8 cellular contexts compared by ENCODE assay signal in the genomic region with DNA sequence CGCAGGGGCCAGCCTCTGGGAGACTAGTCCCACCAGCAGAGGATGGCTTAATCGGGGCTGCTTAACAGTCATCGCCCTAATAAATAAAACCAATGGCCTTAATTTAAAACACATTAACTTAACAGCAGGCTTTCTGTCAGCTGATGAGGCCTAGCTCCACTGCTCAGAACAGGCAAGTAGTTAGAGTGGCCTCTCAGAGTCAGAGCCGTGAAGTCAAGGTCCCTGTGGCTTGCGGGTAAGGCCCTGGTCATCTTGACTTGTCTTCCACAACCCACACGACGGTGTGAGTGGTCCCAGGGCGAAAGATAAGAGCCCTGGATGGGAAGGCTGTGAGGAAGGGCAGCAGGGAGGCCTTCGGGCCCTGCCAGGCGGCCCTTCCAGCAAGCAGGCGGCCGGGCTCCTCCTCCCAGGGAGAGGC. TPM values are rescaled to one million over a fixed set of nuclear protein-coding genes. Genes with fewer than 3 reads are reported as not detected.
A peak's percentile ranks its signal among the peaks of the same experiment; 100 is the strongest.
DNase-seq lines count a peak whose midpoint lies in the region; ATAC-seq lines count a peak whose summit lies in the region.

No MANE protein-coding gene starts in this region.

- ATAC-seq in activated T-cell treated with anti-CD3 and anti-CD28 coated beads, Interleukin-2, amount 50 U/mL, for 4 hours: no peak
- ATAC-seq in naive B cell (ENCODE audit: low read depth in 2 of 2): no peak

- H3K9me3 Mint-ChIP-seq in activated T-cell treated with anti-CD3 and anti-CD28 coated beads, Interleukin-2, amount 50 U/mL, for 4 hours: no peaks in the 10 kb centered on the region
- no peaks in the 10 kb centered on the region for H3K9me3 Mint-ChIP-seq in dendritic cell treated with granulocyte-macrophage colony-stimulating factor and Interleukin-4, amounts not matched to agents 40 ng/mL and 50 ng/mL, for 4 days
- no peaks in the 10 kb centered on the region for H3K9me3 Mint-ChIP-seq in naive B cell

- peak overlapping the region; percentile 79 for H3K27ac Mint-ChIP-seq in dendritic cell treated with granulocyte-macrophage colony-stimulating factor and Interleukin-4, amounts not matched to agents 40 ng/mL and 50 ng/mL, for 4 days
- peak overlapping the region in 5 of 6 donors; percentile 66 to 97 (median 89) for H3K27ac Mint-ChIP-seq in naive B cell

- H3K36me3 Mint-ChIP-seq in activated T-cell treated with anti-CD3 and anti-CD28 coated beads, Interleukin-2, amount 50 U/mL, for 4 hours (ENCODE audit: insufficient read depth): no peaks in the 10 kb centered on the region
- peaks cover 60% of the 10 kb centered on the region for H3K36me3 Mint-ChIP-seq in dendritic cell treated with granulocyte-macrophage colony-stimulating factor and Interleukin-4, amounts not matched to agents 40 ng/mL and 50 ng/mL, for 4 days (ENCODE audit: low read depth)
- H3K36me3 Mint-ChIP-seq in naive B cell: no peaks in the 10 kb centered on the region

- no peak for DNase-seq in activated T-cell treated with anti-CD3 and anti-CD28 coated beads, Interleukin-2, amount 50 U/mL, for 4 hours
- no peak for DNase-seq in activated T-cell treated with anti-CD3 and anti-CD28 coated beads for 4 hours
- peak; percentile 56 for DNase-seq in NCI-H526 treated with DMSO at 0.1 percent for 48 hours (lab: John Stamatoyannopoulos, UW)
- no peak for DNase-seq in naive B cell
- no peak for DNase-seq in activated CD4-positive, CD25-positive, alpha-beta regulatory T cell treated with anti-CD3 and anti-CD28 coated beads, Interleukin-2, amount 50 U/mL, for 72 hours
- DNase-seq in effector CD8-positive, alpha-beta T cell (lab: John Stamatoyannopoulos, UW): no peak
- DNase-seq in NCI-H345 (lab: John Stamatoyannopoulos, UW): no peak

- H3K4me3 Mint-ChIP-seq in activated T-cell treated with anti-CD3 and anti-CD28 coated beads, Interleukin-2, amount 50 U/mL, for 4 hours: peak overlapping the region; percentile 54
- peak overlapping the region; percentile 69 for H3K4me3 Mint-ChIP-seq in dendritic cell treated with granulocyte-macrophage colony-stimulating factor and Interleukin-4, amounts not matched to agents 40 ng/mL and 50 ng/mL, for 4 days
- H3K4me3 Mint-ChIP-seq in naive B cell: peak overlapping the region; percentile 26 to 78 (median 52)

- no peaks in the 10 kb centered on the region for H3K27me3 Mint-ChIP-seq in activated T-cell treated with anti-CD3 and anti-CD28 coated beads, Interleukin-2, amount 50 U/mL, for 4 hours (ENCODE audit: low read depth)
- no peaks in the 10 kb centered on the region for H3K27me3 Mint-ChIP-seq in dendritic cell treated with granulocyte-macrophage colony-stimulating factor and Interleukin-4, amounts not matched to agents 40 ng/mL and 50 ng/mL, for 4 days
- no peaks in the 10 kb centered on the region for H3K27me3 Mint-ChIP-seq in naive B cell

- intact Hi-C loops in dendritic cell treated with granulocyte-macrophage colony-stimulating factor and Interleukin-4, amounts not matched to agents 40 ng/mL and 50 ng/mL, for 4 days (cut with micrococcal nuclease): no loop called here

- peaks cover 14% of the 10 kb centered on the region for H3K4me1 Mint-ChIP-seq in activated T-cell treated with anti-CD3 and anti-CD28 coated beads, Interleukin-2, amount 50 U/mL, for 4 hours (ENCODE audit: low read depth)
- peaks cover 55% of the 10 kb centered on the region for H3K4me1 Mint-ChIP-seq in dendritic cell treated with granulocyte-macrophage colony-stimulating factor and Interleukin-4, amounts not matched to agents 40 ng/mL and 50 ng/mL, for 4 days (ENCODE audit: low read depth)
- peaks cover 13 to 26% (median 19%) of the 10 kb centered on the region in 3 donors for H3K4me1 Mint-ChIP-seq in naive B cell

RNA-seq across cellular contexts. Expression of gene XXYLT1, which starts 11.8 kb away (rescaled TPM):
- total RNA-seq in activated T-cell treated with anti-CD3 and anti-CD28 coated beads, Interleukin-2, amount 50 U/mL, for 4 hours: 10 to 100 TPM in 1 of 3 donors, 1 to 10 TPM in 2; 8.6 to 10.6 (median 8.8) TPM
- 1 to 10 TPM in 5 of 6 donors, not detected in 1; 1.7 to 3.7 (median 3.6) TPM for polyA plus RNA-seq in naive B cell (ENCODE audit: low read depth in 6 of 6)
